ENCODE assay signal across 8 cellular contexts in genomic region chr1:66725885-66726665, GRCh38. TPM values are rescaled to one million over a fixed set of nuclear protein-coding genes. Genes with fewer than 3 reads are reported as not detected.
A peak's percentile ranks its signal among the peaks of the same experiment; 100 is the strongest.
DNase-seq lines count a peak whose midpoint lies in the region; ATAC-seq and TF ChIP-seq lines count a peak whose summit lies in the region.

No MANE protein-coding gene starts in this region.

- H3K4me3 Mint-ChIP-seq in activated naive CD8-positive, alpha-beta T cell treated with anti-CD3 and anti-CD28 coated beads, Interleukin-2, amount 50 U/mL, for 24 hours = no peak overlapping the region

- in situ Hi-C loops in SK-MEL-5 (cut with HindIII; ENCODE audit: low pct_unique_long_range_greater_than_20kb, low sequenced_read_pairs) = no loop called here

- H3K36me3 Mint-ChIP-seq in activated naive CD8-positive, alpha-beta T cell treated with anti-CD3 and anti-CD28 coated beads, Interleukin-2, amount 50 U/mL, for 24 hours (ENCODE audit: low read depth) = no peaks in the 10 kb centered on the region

- H3K27ac Mint-ChIP-seq in activated naive CD8-positive, alpha-beta T cell treated with anti-CD3 and anti-CD28 coated beads, Interleukin-2, amount 50 U/mL, for 24 hours = no peak overlapping the region

- peaks cover 9% of the 10 kb centered on the region for H3K4me1 Mint-ChIP-seq in activated naive CD8-positive, alpha-beta T cell treated with anti-CD3 and anti-CD28 coated beads, Interleukin-2, amount 50 U/mL, for 24 hours

- H3K4me3 ChIP-seq in retinal pigment epithelial cell (ENCODE audit: low read length) = no peak overlapping the region

- ATAC-seq in activated naive CD8-positive, alpha-beta T cell treated with anti-CD3 and anti-CD28 coated beads, Interleukin-2, amount 50 U/mL, for 24 hours = peak; percentile 40
- ATAC-seq in left cardiac atrium (peak; percentile 83 to 95), GM19467 (IDR thresholded peaks at IDR 0.05; ENCODE audit: unreplicated experiment) (no peak)

- DNase-seq in GM10248 (ENCODE audit: extremely low spot score) = peak; percentile 35
- DNase-seq in GOT3 (lab: John Stamatoyannopoulos, UW) = peak; percentile 17
- peak; percentile 80 for DNase-seq in SK-MEL-5 (ENCODE audit: low read depth, low spot score)
- DNase-seq in activated naive CD8-positive, alpha-beta T cell treated with anti-CD3 and anti-CD28 coated beads, Interleukin-2, amount 50 U/mL, for 24 hours = peak; percentile 52
- DNase-seq in left cardiac atrium = peak; percentile 24
- DNase-seq in retinal pigment epithelial cell (ENCODE audit: low read depth) = peak; percentile 29

- CTCF ChIA-PET in GM10248 (lab: Yijun Ruan, JAX) = interaction anchor here (0.6 to 3.7 kb wide), 30 partner anchors 8 to 766 kb away, joined by 3 to 46 read pairs (median 4); no protein-coding TSS in a partner anchor

- no peaks in the 10 kb centered on the region for H3K9me3 Mint-ChIP-seq in activated naive CD8-positive, alpha-beta T cell treated with anti-CD3 and anti-CD28 coated beads, Interleukin-2, amount 50 U/mL, for 24 hours

- peak; percentile 92 for TF ChIP-seq CTCF in GM10248 (IDR thresholded peaks at IDR 0.05; ENCODE audit: control extremely low read depth, extremely low read depth, low read depth, missing control alignments)
- peak; percentile 96 for TF ChIP-seq CTCF in LNCAP (IDR thresholded peaks at IDR 0.05)
- TF ChIP-seq CTCF in retinal pigment epithelial cell (conservative IDR thresholded peaks at IDR 0.05; ENCODE audit: low read depth, low read length) = peak; percentile 98

- peaks cover 4% of the 10 kb centered on the region for H3K27me3 Mint-ChIP-seq in activated naive CD8-positive, alpha-beta T cell treated with anti-CD3 and anti-CD28 coated beads, Interleukin-2, amount 50 U/mL, for 24 hours

- POLR2A ChIA-PET in GM10248 (lab: Yijun Ruan, JAX) = no interaction called here

- intact Hi-C loops in left cardiac atrium (cut with DNase I) = loop anchor here in 1 of 2 donors (10.0 kb wide), 1 partner anchor 471 kb away; no protein-coding TSS in a partner anchor

RNA-seq across cellular contexts. Expression of gene DYNLT5, which starts 26.2 kb away (rescaled TPM):
- not detected in 2 replicates for total RNA-seq in SK-MEL-5 (2014; rRNA removed; shearing (Covaris generic))
- polyA plus RNA-seq in SK-MEL-5 (2015; cell fraction: cytosol; rRNA removed) = not detected in 2 replicates
- not detected in 2 replicates for polyA plus RNA-seq in SK-MEL-5 (2015; cell fraction: nucleus; rRNA removed)
- total RNA-seq in left cardiac atrium = 1 to 10 TPM; 1.9 to 3.2 TPM

Comparison
In these comparisons a context has a peak if more than half of its experiments do, and no peak if none do; other contexts are left out.
1. DNase-seq: peak in every context shown above with its lines; median percentile 80 in SK-MEL-5; 52 in activated naive CD8-positive, alpha-beta T cell treated with anti-CD3 and anti-CD28 coated beads, Interleukin-2, amount 50 U/mL, for 24 hours; 35 in GM10248; 29 in retinal pigment epithelial cell; 24 in left cardiac atrium; 17 in GOT3.